ENCODE assay signal across 30 cellular contexts in the genomic region with DNA sequence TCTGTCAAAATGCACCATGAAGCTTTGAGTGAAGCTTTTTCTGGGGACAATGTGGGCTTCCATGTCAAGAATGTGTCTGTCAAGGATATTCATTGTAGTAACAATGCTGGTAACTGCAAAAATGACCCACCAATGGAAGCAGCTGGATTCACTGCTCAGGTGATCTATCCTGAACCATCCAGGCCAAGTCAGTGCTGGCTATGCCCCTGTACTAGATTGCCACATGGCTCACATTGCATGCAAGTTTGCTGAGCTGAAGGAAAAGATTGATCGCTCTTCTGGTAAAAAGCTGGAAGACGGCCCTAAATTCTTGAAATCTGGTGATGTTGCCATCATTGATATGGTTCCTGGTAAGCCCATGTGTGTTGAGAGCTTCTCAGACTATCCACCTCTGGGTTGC. TPM values are rescaled to one million over a fixed set of nuclear protein-coding genes. Genes with fewer than 3 reads are reported as not detected.
DNase-seq lines count a peak whose midpoint lies in the region; ATAC-seq, FAIRE-seq and TF ChIP-seq lines count a peak whose summit lies in the region.
"Had no signal": no experiment of that assay in that cellular context is flagged by ENCODE, and none has a peak within 500 bp of the region (broad histone marks: within the 10 kb centered on the region; RNA-seq: fewer than 3 reads in every experiment).

No MANE protein-coding gene starts in this region.

- H3K4me1 ChIP-seq in A549: no peaks in the 10 kb centered on the region
- H3K4me1 ChIP-seq in esophagus muscularis mucosa: no peaks in the 10 kb centered on the region
- H3K4me1 ChIP-seq: BE2C, BLaER1 had no signal

- H3K4me2 ChIP-seq in A549: no peak overlapping the region
- H3K4me2 ChIP-seq: BLaER1 had no signal

- H3K9me3 Mint-ChIP-seq in type B pancreatic cell: peaks cover 4% of the 10 kb centered on the region
- peaks cover 14% of the 10 kb centered on the region for H3K9me3 Mint-ChIP-seq in activated CD4-positive, alpha-beta T cell treated with anti-CD3 and anti-CD28 coated beads, Interleukin-2, amount 10 ng/mL, durations not matched to agents 7 days and 5 days

- H3K27ac ChIP-seq in A549 (no peak overlapping the region), esophagus muscularis mucosa (replicated peaks in 1 of 4) (no peak overlapping the region)
- H3K27ac ChIP-seq: 22Rv1, BLaER1 had no signal

- 34% methylated on average over 2 of the region's 2 CpGs for WGBS in A549 (ENCODE audit: missing lambda C conversion rate)
- WGBS in esophagus muscularis mucosa: 100% methylated on average over 2 of the region's 2 CpGs

- H3K27me3 Mint-ChIP-seq in type B pancreatic cell: peaks cover 14% of the 10 kb centered on the region
- H3K27me3 Mint-ChIP-seq in activated CD4-positive, alpha-beta T cell treated with anti-CD3 and anti-CD28 coated beads, Interleukin-2, amount 10 ng/mL, durations not matched to agents 7 days and 5 days: peaks cover 18% of the 10 kb centered on the region

- no peak for TF ChIP-seq RAD21 in A549 (conservative IDR thresholded peaks at IDR 0.05 in 1 of 2, IDR thresholded peaks at IDR 0.05 in 1 of 2)

- H3K4me3 ChIP-seq in A549 (no peak overlapping the region), esophagus muscularis mucosa (no peak overlapping the region)
- H3K4me3 ChIP-seq: BLaER1 had no signal

- CTCF ChIA-PET in A549 (lab: Yijun Ruan, JAX): interaction anchor here (0.7 to 6.0 kb wide), 8 partner anchors 19 to 112 kb away, joined by 3 to 29 read pairs (median 4); no protein-coding TSS in a partner anchor
- CTCF ChIA-PET in activated CD4-positive, alpha-beta T cell treated with anti-CD3 and anti-CD28 coated beads, Interleukin-2, amount 10 ng/mL, durations not matched to agents 7 days and 5 days (lab: Charles Lee): interaction anchor here (0.5 kb wide), 1 partner anchor 64 kb away, joined by 4 read pairs; no protein-coding TSS in a partner anchor

- H3K9me3 ChIP-seq in A549 (peaks cover 58% of the 10 kb centered on the region), esophagus muscularis mucosa (peaks cover 0 to 2% (median under 1%) of the 10 kb centered on the region in 4 donors)

- no peak for TF ChIP-seq EP300 in A549 (IDR thresholded peaks at IDR 0.05)
- no peak for TF ChIP-seq EP300 in esophagus muscularis mucosa (IDR thresholded peaks at IDR 0.05)

- TF ChIP-seq POLR2A in A549 (IDR thresholded peaks at IDR 0.05; ENCODE audit: low read length) (no peak), esophagus muscularis mucosa (IDR thresholded peaks at IDR 0.05; ENCODE audit: low read depth) (no peak)

- POLR2A ChIA-PET in A549 (lab: Yijun Ruan, JAX): no interaction called here
- POLR2A ChIA-PET in activated CD4-positive, alpha-beta T cell treated with anti-CD3 and anti-CD28 coated beads, Interleukin-2, amount 10 ng/mL, durations not matched to agents 7 days and 5 days (lab: Charles Lee): no interaction called here

- H3K36me3 ChIP-seq in esophagus muscularis mucosa: no peaks in the 10 kb centered on the region
- H3K36me3 ChIP-seq: BE2C, BLaER1 had no signal

- intact Hi-C loops in esophagus muscularis mucosa (cut with DNase I): no loop called here

- ATAC-seq in A549: no peak
- no peak for ATAC-seq in GM19467 (IDR thresholded peaks at IDR 0.05; ENCODE audit: unreplicated experiment)

- DNase-seq in A549 (ENCODE audit: low read depth in 1 of 2, low spot score in 1 of 2) (no peak), esophagus muscularis mucosa (ENCODE audit: extremely low spot score) (peak; percentile 50), mesenteric fat pad (ENCODE audit: low spot score) (peak; percentile 12), type B pancreatic cell (ENCODE audit: extremely low spot score, unreplicated experiment) (peak; percentile 4), NCI-H446 treated with DMSO at 0.1 percent for 48 hours (lab: John Stamatoyannopoulos, UW) (no peak)
- no peak for DNase-seq in activated CD4-positive, alpha-beta T cell treated with anti-CD3 and anti-CD28 coated beads, Interleukin-2, amount 10 ng/mL, durations not matched to agents 7 days and 5 days
- DNase-seq: ACHN; BE2C; C1 segment of cervical spinal cord; CD4-positive, alpha-beta memory T cell; CD4-positive, CD25-positive, alpha-beta regulatory T cell; CD8-positive, alpha-beta memory T cell; COR-L47; DMS 273 treated with DMSO at 0.1 percent for 48 hours; DMS153; DMS53; DMS79; DND-41; GF-D8 had no signal

- no peaks in the 10 kb centered on the region for H3K36me3 Mint-ChIP-seq in type B pancreatic cell
- peaks cover 5% of the 10 kb centered on the region for H3K36me3 Mint-ChIP-seq in activated CD4-positive, alpha-beta T cell treated with anti-CD3 and anti-CD28 coated beads, Interleukin-2, amount 10 ng/mL, durations not matched to agents 7 days and 5 days (ENCODE audit: low read depth)
- H3K36me3 Mint-ChIP-seq: CD4-positive, CD25-positive, alpha-beta regulatory T cell had no signal

- peak; percentile 36 for FAIRE-seq in A549 (lab: Jason Lieb, UNC)
- FAIRE-seq: G401.6, GM12891, GM19239 had no signal

- TF ChIP-seq CTCF in A549 (IDR thresholded peaks at IDR 0.05) (no peak), esophagus muscularis mucosa (IDR thresholded peaks at IDR 0.05) (no peak), type B pancreatic cell (conservative IDR thresholded peaks at IDR 0.05) (no peak)

- peaks cover 0 to 30% (median 0%) of the 10 kb centered on the region in 4 donors for H3K27me3 ChIP-seq in esophagus muscularis mucosa
- H3K27me3 ChIP-seq: BE2C, BLaER1 had no signal

- H3K4me3 Mint-ChIP-seq in type B pancreatic cell: no peak overlapping the region
- H3K4me3 Mint-ChIP-seq in activated CD4-positive, alpha-beta T cell treated with anti-CD3 and anti-CD28 coated beads, Interleukin-2, amount 10 ng/mL, durations not matched to agents 7 days and 5 days: no peak overlapping the region
- H3K4me3 Mint-ChIP-seq: CD4-positive, alpha-beta memory T cell; CD8-positive, alpha-beta memory T cell had no signal

- peaks cover 6% of the 10 kb centered on the region for H3K4me1 Mint-ChIP-seq in type B pancreatic cell (ENCODE audit: unreplicated experiment)
- H3K4me1 Mint-ChIP-seq in activated CD4-positive, alpha-beta T cell treated with anti-CD3 and anti-CD28 coated beads, Interleukin-2, amount 10 ng/mL, durations not matched to agents 7 days and 5 days: no peaks in the 10 kb centered on the region
- H3K4me1 Mint-ChIP-seq: CD14-positive monocyte; CD4-positive, alpha-beta memory T cell; CD4-positive, CD25-positive, alpha-beta regulatory T cell; CD8-positive, alpha-beta memory T cell had no signal

- no peak overlapping the region for H3K27ac Mint-ChIP-seq in type B pancreatic cell
- no peak overlapping the region for H3K27ac Mint-ChIP-seq in activated CD4-positive, alpha-beta T cell treated with anti-CD3 and anti-CD28 coated beads, Interleukin-2, amount 10 ng/mL, durations not matched to agents 7 days and 5 days
- H3K27ac Mint-ChIP-seq: CD14-positive monocyte; CD4-positive, CD25-positive, alpha-beta regulatory T cell had no signal

TF ChIP-seq in A549, 52 proteins besides CTCF, POLR2A, EP300 and RAD21 (continues in another document):
- TF ChIP-seq CBX8 (IDR thresholded peaks at IDR 0.05) (no peak), ZSCAN20 (CRISPR knock-in tag; IDR thresholded peaks at IDR 0.05) (no peak), ESRRA (IDR thresholded peaks at IDR 0.05; ENCODE audit: borderline replicate concordance, low read length) (no peak), CEBPB (IDR thresholded peaks at IDR 0.05) (no peak)

RNA-seq across cellular contexts. Expression of a gene that starts 12.7 kb away (rescaled TPM):
- polyA plus RNA-seq in A549 (2011; rRNA removed) (not detected in 2 replicates), A549 (2017; fragmentation: RNase III; extraction: RNeasy Plus Mini Kit Qiagen cat#74134 plus additional on column Dnase treatment) (not detected in 3 replicates)
- polyA plus RNA-seq in A549 (2012; cell fraction: cytosol; rRNA removed): not detected in 2 replicates
- not detected in 2 replicates for polyA plus RNA-seq in A549 (2012; cell fraction: nucleus; rRNA removed)
- polyA minus RNA-seq in A549 (2011; rRNA and poly(A)+ RNA removed): not detected in 2 replicates
- total RNA-seq in esophagus muscularis mucosa (under 1 TPM in 1 of 4 donors, not detected in 3; 0.17 TPM), mesenteric fat pad (0.87 TPM), type B pancreatic cell (ENCODE audit: low replicate concordance) (not detected in 2 replicates)
- total RNA-seq in activated CD4-positive, alpha-beta T cell treated with anti-CD3 and anti-CD28 coated beads, Interleukin-2, amount 10 ng/mL, durations not matched to agents 7 days and 5 days: not detected
- total RNA-seq: A172; A673; CD4-positive, alpha-beta memory T cell; CD4-positive, CD25-positive, alpha-beta regulatory T cell; CD8-positive, alpha-beta memory T cell; Daoy had no signal
- polyA plus RNA-seq: AG04450; CD4-positive, alpha-beta memory T cell; CD4-positive, CD25-positive, alpha-beta regulatory T cell; CD8-positive, alpha-beta memory T cell had no signal

RNA-seq across cellular contexts. Expression of a gene that starts 25.3 kb away (rescaled TPM):
- polyA plus RNA-seq in A549 (2011; rRNA removed) (not detected in 2 replicates), A549 (2017; fragmentation: RNase III; extraction: RNeasy Plus Mini Kit Qiagen cat#74134 plus additional on column Dnase treatment) (not detected in 3 replicates)
- polyA plus RNA-seq in A549 (2012; cell fraction: cytosol; rRNA removed): 0.03 TPM in 1 of 2 replicates, not detected in the other
- polyA plus RNA-seq in A549 (2012; cell fraction: nucleus; rRNA removed): not detected in 2 replicates
- polyA minus RNA-seq in A549 (2011; rRNA and poly(A)+ RNA removed): not detected in 2 replicates
- total RNA-seq in esophagus muscularis mucosa (1 to 10 TPM in 1 of 4 donors, under 1 TPM in 1, not detected in 2; 0.17 to 2.3 TPM), mesenteric fat pad (1.4 TPM), type B pancreatic cell (ENCODE audit: low replicate concordance) (0.34 and 0.45 TPM in 2 replicates)
- total RNA-seq in activated CD4-positive, alpha-beta T cell treated with anti-CD3 and anti-CD28 coated beads, Interleukin-2, amount 10 ng/mL, durations not matched to agents 7 days and 5 days: not detected
- total RNA-seq: A172; CD4-positive, alpha-beta memory T cell; CD8-positive, alpha-beta memory T cell; Daoy had no signal
- polyA plus RNA-seq: AG04450; CD4-positive, alpha-beta memory T cell; CD8-positive, alpha-beta memory T cell had no signal

RNA-seq across cellular contexts. Expression of a gene that starts 35.8 kb away (rescaled TPM):
- not detected in 2 replicates for polyA plus RNA-seq in A549 (2011; rRNA removed)
- not detected in 2 replicates for polyA plus RNA-seq in A549 (2012; cell fraction: cytosol; rRNA removed)
- not detected in 2 replicates for polyA plus RNA-seq in A549 (2012; cell fraction: nucleus; rRNA removed)
- not detected in 3 replicates for polyA plus RNA-seq in A549 (2017; fragmentation: RNase III; extraction: RNeasy Plus Mini Kit Qiagen cat#74134 plus additional on column Dnase treatment)
- not detected in 2 replicates for polyA minus RNA-seq in A549 (2011; rRNA and poly(A)+ RNA removed)
- total RNA-seq in esophagus muscularis mucosa: not detected
- not detected for total RNA-seq in mesenteric fat pad
- 2.1 and 2.7 TPM in 2 replicates for total RNA-seq in type B pancreatic cell (ENCODE audit: low replicate concordance)
- total RNA-seq in activated CD4-positive, alpha-beta T cell treated with anti-CD3 and anti-CD28 coated beads, Interleukin-2, amount 10 ng/mL, durations not matched to agents 7 days and 5 days: not detected
- total RNA-seq: A172; A673; CD4-positive, alpha-beta memory T cell; CD4-positive, CD25-positive, alpha-beta regulatory T cell; CD8-positive, alpha-beta memory T cell; Daoy had no signal
- polyA plus RNA-seq: AG04450; CD14-positive monocyte; CD4-positive, alpha-beta memory T cell; CD4-positive, CD25-positive, alpha-beta regulatory T cell; CD8-positive, alpha-beta memory T cell had no signal

RNA-seq across cellular contexts. Expression of a gene that starts 54.5 kb away (rescaled TPM):
- polyA plus RNA-seq in A549 (2011; rRNA removed) (0.14 and 0.29 TPM in 2 replicates), A549 (2017; fragmentation: RNase III; extraction: RNeasy Plus Mini Kit Qiagen cat#74134 plus additional on column Dnase treatment) (0.05 TPM in 1 of 3 replicates, not detected in the others)
- polyA plus RNA-seq in A549 (2012; cell fraction: cytosol; rRNA removed): 0.03 and 0.20 TPM in 2 replicates
- 0.18 TPM in 1 of 2 replicates, not detected in the other for polyA plus RNA-seq in A549 (2012; cell fraction: nucleus; rRNA removed)
- polyA minus RNA-seq in A549 (2011; rRNA and poly(A)+ RNA removed): not detected in 2 replicates
- total RNA-seq in esophagus muscularis mucosa (10 to 100 TPM in 1 of 4 donors, 1 to 10 TPM in 3; 2.3 to 12.5 (median 3.7) TPM), mesenteric fat pad (1.3 TPM), type B pancreatic cell (ENCODE audit: low replicate concordance) (0.92 and 2.1 TPM in 2 replicates)
- total RNA-seq in activated CD4-positive, alpha-beta T cell treated with anti-CD3 and anti-CD28 coated beads, Interleukin-2, amount 10 ng/mL, durations not matched to agents 7 days and 5 days: under 1 TPM in 1 of 2 experiments, not detected in 1; 0.21 TPM
- total RNA-seq: A673, Daoy had no signal
- polyA plus RNA-seq: AG04450; CD8-positive, alpha-beta memory T cell had no signal

Comparison
In these comparisons a context has a peak if more than half of its experiments do, and no peak if none do; other contexts are left out.
1. DNase-seq: peak in esophagus muscularis mucosa (single experiment), mesenteric fat pad (single experiment) and type B pancreatic cell (single experiment); none in A549 (0 of 2), NCI-H446 treated with DMSO at 0.1 percent for 48 hours (single experiment) and activated CD4-positive, alpha-beta T cell treated with anti-CD3 and anti-CD28 coated beads, Interleukin-2, amount 10 ng/mL, durations not matched to agents 7 days and 5 days (single experiment).